In the genomic region with DNA sequence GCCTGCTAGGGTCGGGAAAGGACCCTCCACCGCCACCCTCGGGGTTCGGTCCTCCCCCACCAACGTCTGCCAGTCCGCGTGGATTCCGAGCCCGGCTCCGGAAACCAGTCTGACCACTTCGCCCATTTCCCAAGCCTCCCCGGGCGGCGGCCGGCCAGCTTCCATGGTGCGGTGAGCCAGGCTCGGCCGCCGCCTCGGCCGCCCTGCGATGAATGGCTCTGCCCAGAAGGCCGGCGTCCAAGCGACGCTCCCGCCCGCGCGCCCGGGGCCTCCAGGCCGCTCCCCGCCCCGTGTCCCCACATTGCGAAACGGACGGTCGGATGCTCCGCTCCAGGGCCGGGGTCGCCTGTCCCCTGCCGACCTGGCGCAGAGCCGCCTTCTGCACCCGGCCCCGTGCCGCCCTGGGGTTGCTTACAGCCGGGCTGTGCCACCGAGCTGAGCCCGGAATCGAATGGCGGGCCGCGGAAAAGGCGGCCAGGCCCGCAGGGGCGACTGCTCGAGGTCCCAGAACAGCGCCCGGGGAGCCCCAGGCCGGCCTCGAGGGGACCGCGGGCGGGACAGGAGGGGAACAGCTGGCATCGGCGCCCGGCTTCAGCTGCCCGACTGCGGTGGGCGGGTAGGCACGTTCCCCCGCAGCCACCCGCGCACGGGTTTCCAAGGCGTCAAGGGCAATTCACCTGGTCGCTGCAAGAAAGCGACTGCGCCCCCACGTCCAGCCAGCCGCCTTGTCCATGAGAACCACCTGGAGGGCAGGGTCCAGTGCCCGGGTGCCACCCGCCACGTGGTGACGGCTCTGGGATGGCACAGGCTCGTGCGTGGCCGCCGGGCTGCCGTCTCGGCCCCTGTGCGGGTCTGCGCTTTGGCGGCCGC, we compare ENCODE assay signal across 12 cellular contexts. TPM values are rescaled to one million over a fixed set of nuclear protein-coding genes. Genes with fewer than 3 reads are reported as not detected.
DNase-seq lines count a peak whose midpoint lies in the region; ATAC-seq and TF ChIP-seq lines count a peak whose summit lies in the region.
"Had no signal": no experiment of that assay in that cellular context is flagged by ENCODE, and none has a peak within 500 bp of the region (broad histone marks: within the 10 kb centered on the region; RNA-seq: fewer than 3 reads in every experiment).

No MANE protein-coding gene starts in this region.

- DNase-seq in AG10803 (ENCODE audit: low read depth) (peak; percentile 36), T-helper 17 cell (no peak), dedifferentiated amniotic fluid mesenchymal stem cell (ENCODE audit: extremely low spot score) (no peak), NCI-H2029 treated with DMSO at 0.1 percent for 48 hours (lab: John Stamatoyannopoulos, UW) (no peak), medulla oblongata (ENCODE audit: extremely low spot score) (no peak), BE2C (no peak)
- DNase-seq: activated naive CD4-positive, alpha-beta T cell treated with anti-CD3 and anti-CD28 coated beads for 36 hours; HCEC 1CT; T1000 had no signal

- H3K36me3 ChIP-seq in gastroesophageal sphincter = no peaks in the 10 kb centered on the region
- no peaks in the 10 kb centered on the region for H3K36me3 ChIP-seq in neural cell (ENCODE audit: insufficient read depth, low read length)
- no peaks in the 10 kb centered on the region for H3K36me3 ChIP-seq in BE2C
- H3K36me3 ChIP-seq: BLaER1 had no signal

- no peaks in the 10 kb centered on the region for H3K79me2 ChIP-seq in neural cell (replicated peaks; ENCODE audit: insufficient read depth, low read length)

- no peak for TF ChIP-seq POLR2A in gastroesophageal sphincter (IDR thresholded peaks at IDR 0.05)

- no peak for ATAC-seq in T-helper 17 cell
- ATAC-seq in gastroesophageal sphincter = peak; percentile 55

- H3K4me2 ChIP-seq in neural cell (ENCODE audit: low read length) = no peak overlapping the region

- TF ChIP-seq EP300 in gastroesophageal sphincter (IDR thresholded peaks at IDR 0.05) = no peak
- TF ChIP-seq EP300 in neural cell (conservative IDR thresholded peaks at IDR 0.05; ENCODE audit: poor library complexity, severe bottlenecking) = no peak

- peaks cover 5% of the 10 kb centered on the region for H3K36me3 Mint-ChIP-seq in T-helper 17 cell (ENCODE audit: low read depth)

- H3K4me1 ChIP-seq in gastroesophageal sphincter = peaks cover 0 to 56% (median 30%) of the 10 kb centered on the region in 3 donors
- H3K4me1 ChIP-seq in BE2C = peaks cover 16% of the 10 kb centered on the region

- H3K27ac ChIP-seq in gastroesophageal sphincter (no peak overlapping the region), neural cell (ENCODE audit: low read length) (no peak overlapping the region)
- H3K27ac ChIP-seq: BLaER1 had no signal

- peaks cover 55% of the 10 kb centered on the region for H3K27me3 Mint-ChIP-seq in T-helper 17 cell

- H4K20me1 ChIP-seq in neural cell (ENCODE audit: insufficient read depth) = no peaks in the 10 kb centered on the region

- H3K4me3 ChIP-seq in AG10803 (ENCODE audit: low read length) = no peak overlapping the region; the same call in 1 of the 2 replicates
- peak overlapping the region in 1 of 2 donors; percentile 36 for H3K4me3 ChIP-seq in gastroesophageal sphincter
- no peak overlapping the region for H3K4me3 ChIP-seq in neural cell (ENCODE audit: low read length)
- no peak overlapping the region for H3K4me3 ChIP-seq in BE2C (ENCODE audit: low read depth, low read length)
- H3K4me3 ChIP-seq: BLaER1 had no signal

- H3K27ac Mint-ChIP-seq in T-helper 17 cell = no peak overlapping the region
- H3K27ac Mint-ChIP-seq: activated naive CD4-positive, alpha-beta T cell treated with anti-CD3 and anti-CD28 coated beads for 36 hours had no signal

- H3F3A ChIP-seq in neural cell (ENCODE audit: insufficient read depth, low read length, poor library complexity, severe bottlenecking) = peaks cover 12% of the 10 kb centered on the region

- no peaks in the 10 kb centered on the region for H3K9me2 ChIP-seq in neural cell (ENCODE audit: insufficient read depth, low read length)

- peak overlapping the region; percentile 1 for H3K9ac ChIP-seq in neural cell (ENCODE audit: low read length)
- H3K9ac ChIP-seq: BLaER1 had no signal

- peaks cover 19% of the 10 kb centered on the region for H3K4me1 Mint-ChIP-seq in T-helper 17 cell

- no peak for TF ChIP-seq RAD21 in neural cell (conservative IDR thresholded peaks at IDR 0.05)

- H3K9me3 ChIP-seq in T-helper 17 cell (ENCODE audit: control insufficient read depth, low read length, poor library complexity, severe bottlenecking) (no peaks in the 10 kb centered on the region), gastroesophageal sphincter (no peaks in the 10 kb centered on the region), neural cell (ENCODE audit: low read length) (no peaks in the 10 kb centered on the region), BE2C (no peaks in the 10 kb centered on the region)
- H3K9me3 ChIP-seq: BLaER1 had no signal

- no CpG with 5 or more reads among the region's 96 CpGs for WGBS in gastroesophageal sphincter (ENCODE audit: low coverage in 1 of 2), 2 donors

- TF ChIP-seq CTCF in AG10803 (conservative IDR thresholded peaks at IDR 0.05; ENCODE audit: low read length) (no peak), gastroesophageal sphincter (IDR thresholded peaks at IDR 0.05) (no peak), neural cell (IDR thresholded peaks at IDR 0.05; ENCODE audit: poor library complexity, severe bottlenecking) (no peak), BE2C (IDR thresholded peaks at IDR 0.05; ENCODE audit: low read depth, low read length) (no peak)

- H2AFZ ChIP-seq in neural cell (ENCODE audit: low read depth, low read length) = no peak overlapping the region

- H3K27me3 ChIP-seq in gastroesophageal sphincter (peaks cover 82% of the 10 kb centered on the region), neural cell (ENCODE audit: insufficient read depth, low read depth, low read length) (peaks cover 59% of the 10 kb centered on the region), BE2C (no peaks in the 10 kb centered on the region)

- peak overlapping the region; percentile 82 for H3K4me3 Mint-ChIP-seq in T-helper 17 cell

TF ChIP-seq in neural cell, 6 proteins besides CTCF, POLR2A, EP300 and RAD21:
- TF ChIP-seq, protein P1, sequence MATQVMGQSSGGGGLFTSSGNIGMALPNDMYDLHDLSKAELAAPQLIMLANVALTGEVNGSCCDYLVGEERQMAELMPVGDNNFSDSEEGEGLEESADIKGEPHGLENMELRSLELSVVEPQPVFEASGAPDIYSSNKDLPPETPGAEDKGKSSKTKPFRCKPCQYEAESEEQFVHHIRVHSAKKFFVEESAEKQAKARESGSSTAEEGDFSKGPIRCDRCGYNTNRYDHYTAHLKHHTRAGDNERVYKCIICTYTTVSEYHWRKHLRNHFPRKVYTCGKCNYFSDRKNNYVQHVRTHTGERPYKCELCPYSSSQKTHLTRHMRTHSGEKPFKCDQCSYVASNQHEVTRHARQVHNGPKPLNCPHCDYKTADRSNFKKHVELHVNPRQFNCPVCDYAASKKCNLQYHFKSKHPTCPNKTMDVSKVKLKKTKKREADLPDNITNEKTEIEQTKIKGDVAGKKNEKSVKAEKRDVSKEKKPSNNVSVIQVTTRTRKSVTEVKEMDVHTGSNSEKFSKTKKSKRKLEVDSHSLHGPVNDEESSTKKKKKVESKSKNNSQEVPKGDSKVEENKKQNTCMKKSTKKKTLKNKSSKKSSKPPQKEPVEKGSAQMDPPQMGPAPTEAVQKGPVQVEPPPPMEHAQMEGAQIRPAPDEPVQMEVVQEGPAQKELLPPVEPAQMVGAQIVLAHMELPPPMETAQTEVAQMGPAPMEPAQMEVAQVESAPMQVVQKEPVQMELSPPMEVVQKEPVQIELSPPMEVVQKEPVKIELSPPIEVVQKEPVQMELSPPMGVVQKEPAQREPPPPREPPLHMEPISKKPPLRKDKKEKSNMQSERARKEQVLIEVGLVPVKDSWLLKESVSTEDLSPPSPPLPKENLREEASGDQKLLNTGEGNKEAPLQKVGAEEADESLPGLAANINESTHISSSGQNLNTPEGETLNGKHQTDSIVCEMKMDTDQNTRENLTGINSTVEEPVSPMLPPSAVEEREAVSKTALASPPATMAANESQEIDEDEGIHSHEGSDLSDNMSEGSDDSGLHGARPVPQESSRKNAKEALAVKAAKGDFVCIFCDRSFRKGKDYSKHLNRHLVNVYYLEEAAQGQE (IDR thresholded peaks at IDR 0.05; ENCODE audit: borderline replicate concordance) = no peak
- peak; percentile 86 for TF ChIP-seq EZH2 (IDR thresholded peaks at IDR 0.05; ENCODE audit: borderline replicate concordance, insufficient read depth, low read length, poor library complexity, severe bottlenecking)

RNA-seq across cellular contexts. Expression of gene CBX8, which starts 18.3 kb away (rescaled TPM):
- 1 to 10 TPM; 2.5 to 3.6 TPM for total RNA-seq in T-helper 17 cell
- 10 to 100 TPM in 1 of 4 donors, 1 to 10 TPM in 2, under 1 TPM in 1; 0.40 to 10.6 (median 3.9) TPM for total RNA-seq in gastroesophageal sphincter
- polyA plus RNA-seq in neural cell = 15.4 and 27.6 TPM in 2 replicates
- 26.4 and 33.8 TPM in 2 replicates for polyA minus RNA-seq in neural cell
- polyA plus RNA-seq in BE2C (2012; ENCODE audit: insufficient read depth, insufficient read length, low read depth) = 54.5 TPM

RNA-seq across cellular contexts. Expression of gene CBX4, which starts 24.0 kb away (rescaled TPM):
- 100 to 1,000 TPM; 103 to 110 TPM for total RNA-seq in T-helper 17 cell
- 10 to 100 TPM in 2 of 4 donors, 1 to 10 TPM in 2; 6.7 to 11.5 (median 10.0) TPM for total RNA-seq in gastroesophageal sphincter
- polyA plus RNA-seq in neural cell = 31.9 and 34.6 TPM in 2 replicates
- polyA minus RNA-seq in neural cell = 43.3 and 45.8 TPM in 2 replicates
- polyA plus RNA-seq in BE2C (2012; ENCODE audit: insufficient read depth, insufficient read length, low read depth) = 226 TPM

RNA-seq across cellular contexts. Expression of gene CBX2, which starts 37.3 kb away (rescaled TPM):
- total RNA-seq in T-helper 17 cell (under 1 TPM in 1 of 2 donors, not detected in 1; 0.18 TPM), gastroesophageal sphincter (1 to 10 TPM in 3 of 4 donors, under 1 TPM in 1; 0.81 to 2.5 (median 2.0) TPM)
- polyA plus RNA-seq in neural cell = 15.9 and 16.9 TPM in 2 replicates
- 27.1 and 28.5 TPM in 2 replicates for polyA minus RNA-seq in neural cell
- 46.9 TPM for polyA plus RNA-seq in BE2C (2012; ENCODE audit: insufficient read depth, insufficient read length, low read depth)

Comparison
In these comparisons a context has a peak if more than half of its experiments do, and no peak if none do; other contexts are left out.
1. RNA of gene CBX4, which starts 24.0 kb away (total RNA-seq): 103 to 110 TPM in T-helper 17 cell; 6.7 to 11.5 TPM in gastroesophageal sphincter; every median in the first group is over 4 times any median in the second.